In the genomic region with DNA sequence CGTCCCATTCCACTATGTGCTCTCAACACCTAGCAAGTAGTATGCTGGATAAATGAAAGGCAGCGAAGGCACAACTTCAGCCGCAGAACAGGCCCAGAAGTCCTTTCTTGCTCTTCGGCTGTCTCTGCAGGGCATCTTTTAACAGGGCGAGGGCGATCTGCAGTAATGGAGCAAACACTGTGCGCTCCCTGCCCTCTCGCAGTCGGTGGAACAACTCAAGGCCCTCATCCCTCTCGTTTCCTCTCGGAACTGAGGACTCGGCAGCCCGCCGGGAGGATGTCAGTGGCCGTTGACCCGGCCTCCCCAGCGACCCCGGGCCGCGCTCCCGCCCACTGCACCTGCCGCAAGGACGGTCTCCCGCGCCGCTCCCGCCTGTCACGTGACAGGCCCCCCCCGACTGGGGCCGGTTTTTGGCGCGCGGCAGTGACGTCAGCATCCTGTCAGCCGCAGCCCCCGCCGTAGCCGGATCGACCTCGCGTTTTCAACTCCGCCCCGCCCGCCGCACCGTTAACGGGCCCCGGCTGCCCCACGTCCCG, we compare ENCODE assay signal across 1 cellular context.
TF ChIP-seq lines count a peak whose summit lies in the region.

No MANE protein-coding gene starts in this region.

TF ChIP-seq in HepG2, 621 proteins besides CTCF, POLR2A, EP300 and RAD21 (continued from another document and continues in another):
- TF ChIP-seq ZNF572 (CRISPR knock-in tag; IDR thresholded peaks at IDR 0.05), result no peak
- peak; percentile 78 for TF ChIP-seq IKZF4 (CRISPR knock-in tag; IDR thresholded peaks at IDR 0.05; ENCODE audit: borderline replicate concordance, low read depth, not compliant biosample characterization)
- no peak for TF ChIP-seq STAT5B (CRISPR knock-in tag; IDR thresholded peaks at IDR 0.05)
- TF ChIP-seq ZNF205 (CRISPR knock-in tag; IDR thresholded peaks at IDR 0.05), result no peak; the same call in 1 of the 2 replicates
- TF ChIP-seq ZNF766 (CRISPR knock-in tag; IDR thresholded peaks at IDR 0.05; ENCODE audit: borderline replicate concordance), result no peak
- no peak for TF ChIP-seq MZF1 (CRISPR knock-in tag; IDR thresholded peaks at IDR 0.05; ENCODE audit: borderline replicate concordance)
- no peak for TF ChIP-seq ZFP82 (CRISPR knock-in tag; IDR thresholded peaks at IDR 0.05; ENCODE audit: borderline replicate concordance)
- TF ChIP-seq, protein P1, sequence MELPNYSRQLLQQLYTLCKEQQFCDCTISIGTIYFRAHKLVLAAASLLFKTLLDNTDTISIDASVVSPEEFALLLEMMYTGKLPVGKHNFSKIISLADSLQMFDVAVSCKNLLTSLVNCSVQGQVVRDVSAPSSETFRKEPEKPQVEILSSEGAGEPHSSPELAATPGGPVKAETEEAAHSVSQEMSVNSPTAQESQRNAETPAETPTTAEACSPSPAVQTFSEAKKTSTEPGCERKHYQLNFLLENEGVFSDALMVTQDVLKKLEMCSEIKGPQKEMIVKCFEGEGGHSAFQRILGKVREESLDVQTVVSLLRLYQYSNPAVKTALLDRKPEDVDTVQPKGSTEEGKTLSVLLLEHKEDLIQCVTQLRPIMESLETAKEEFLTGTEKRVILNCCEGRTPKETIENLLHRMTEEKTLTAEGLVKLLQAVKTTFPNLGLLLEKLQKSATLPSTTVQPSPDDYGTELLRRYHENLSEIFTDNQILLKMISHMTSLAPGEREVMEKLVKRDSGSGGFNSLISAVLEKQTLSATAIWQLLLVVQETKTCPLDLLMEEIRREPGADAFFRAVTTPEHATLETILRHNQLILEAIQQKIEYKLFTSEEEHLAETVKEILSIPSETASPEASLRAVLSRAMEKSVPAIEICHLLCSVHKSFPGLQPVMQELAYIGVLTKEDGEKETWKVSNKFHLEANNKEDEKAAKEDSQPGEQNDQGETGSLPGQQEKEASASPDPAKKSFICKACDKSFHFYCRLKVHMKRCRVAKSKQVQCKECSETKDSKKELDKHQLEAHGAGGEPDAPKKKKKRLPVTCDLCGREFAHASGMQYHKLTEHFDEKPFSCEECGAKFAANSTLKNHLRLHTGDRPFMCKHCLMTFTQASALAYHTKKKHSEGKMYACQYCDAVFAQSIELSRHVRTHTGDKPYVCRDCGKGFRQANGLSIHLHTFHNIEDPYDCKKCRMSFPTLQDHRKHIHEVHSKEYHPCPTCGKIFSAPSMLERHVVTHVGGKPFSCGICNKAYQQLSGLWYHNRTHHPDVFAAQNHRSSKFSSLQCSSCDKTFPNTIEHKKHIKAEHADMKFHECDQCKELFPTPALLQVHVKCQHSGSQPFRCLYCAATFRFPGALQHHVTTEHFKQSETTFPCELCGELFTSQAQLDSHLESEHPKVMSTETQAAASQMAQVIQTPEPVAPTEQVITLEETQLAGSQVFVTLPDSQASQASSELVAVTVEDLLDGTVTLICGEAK (IDR thresholded peaks at IDR 0.05), result no peak
- TF ChIP-seq, protein P1 (CRISPR knock-in tag; IDR thresholded peaks at IDR 0.05), result peak; percentile 77
- TF ChIP-seq TMF1 (CRISPR knock-in tag; IDR thresholded peaks at IDR 0.05; ENCODE audit: low read depth), result 0 out of 2 replicates have a peak, but pooled peaks have one; percentile 42
- TF ChIP-seq ZNF20 (CRISPR knock-in tag; IDR thresholded peaks at IDR 0.05), result no peak
- 0 out of 2 replicates have a peak, but pooled peaks have one; percentile 47 for TF ChIP-seq ZNF563 (CRISPR knock-in tag; IDR thresholded peaks at IDR 0.05)
- no peak for TF ChIP-seq NFRKB (IDR thresholded peaks at IDR 0.05)
- TF ChIP-seq PTBP1 (IDR thresholded peaks at IDR 0.05; ENCODE audit: low read depth, low read length, poor library complexity, severe bottlenecking), result no peak
- peak; percentile 97 for TF ChIP-seq RAD51 (IDR thresholded peaks at IDR 0.05; ENCODE audit: borderline replicate concordance)
- TF ChIP-seq ZNF350 (CRISPR knock-in tag; IDR thresholded peaks at IDR 0.05; ENCODE audit: borderline replicate concordance, low read depth), result peak; percentile 85
- no peak for TF ChIP-seq KAT2B (IDR thresholded peaks at IDR 0.05; ENCODE audit: borderline replicate concordance, low read depth, low read length)
- no peak for TF ChIP-seq ZNF326 (CRISPR knock-in tag; IDR thresholded peaks at IDR 0.05; ENCODE audit: borderline replicate concordance)
- TF ChIP-seq ZNF776 (CRISPR knock-in tag; IDR thresholded peaks at IDR 0.05), result peak; percentile 80; the same call in 1 of the 2 replicates
- TF ChIP-seq ZNF574 (CRISPR knock-in tag; IDR thresholded peaks at IDR 0.05), result peak; percentile 84
- TF ChIP-seq ZKSCAN5 (CRISPR knock-in tag; IDR thresholded peaks at IDR 0.05), result no peak
- TF ChIP-seq PLRG1 (conservative IDR thresholded peaks at IDR 0.05), result no peak
- TF ChIP-seq SMARCC2 (IDR thresholded peaks at IDR 0.05), result no peak
- peak; percentile 60 for TF ChIP-seq HNF4A (CRISPR knock-in tag; IDR thresholded peaks at IDR 0.05)
- peak; percentile 90 for TF ChIP-seq SMAD1 (CRISPR knock-in tag; IDR thresholded peaks at IDR 0.05; ENCODE audit: borderline replicate concordance, low read depth)
- 0 out of 2 replicates have a peak, but pooled peaks have one; percentile 63 for TF ChIP-seq ZSCAN12 (CRISPR knock-in tag; IDR thresholded peaks at IDR 0.05)
- TF ChIP-seq ZNF18 (CRISPR knock-in tag; IDR thresholded peaks at IDR 0.05; ENCODE audit: insufficient replicate concordance), result peak; percentile 62
- 0 out of 2 replicates have a peak, but pooled peaks have one; percentile 48 for TF ChIP-seq ZNF577 (CRISPR knock-in tag; IDR thresholded peaks at IDR 0.05; ENCODE audit: borderline replicate concordance, low read depth)
- peak; percentile 35; the same call in 1 of the 2 replicates for TF ChIP-seq PRMT3 (CRISPR knock-in tag; IDR thresholded peaks at IDR 0.05; ENCODE audit: borderline replicate concordance, low read depth)
- TF ChIP-seq ZFP90 (CRISPR knock-in tag; IDR thresholded peaks at IDR 0.05; ENCODE audit: borderline replicate concordance), result peak; percentile 68; the same call in 1 of the 2 replicates
- no peak; the same call in 1 of the 2 replicates for TF ChIP-seq NAIF1 (CRISPR knock-in tag; IDR thresholded peaks at IDR 0.05; ENCODE audit: borderline replicate concordance)
- TF ChIP-seq, protein P2, sequence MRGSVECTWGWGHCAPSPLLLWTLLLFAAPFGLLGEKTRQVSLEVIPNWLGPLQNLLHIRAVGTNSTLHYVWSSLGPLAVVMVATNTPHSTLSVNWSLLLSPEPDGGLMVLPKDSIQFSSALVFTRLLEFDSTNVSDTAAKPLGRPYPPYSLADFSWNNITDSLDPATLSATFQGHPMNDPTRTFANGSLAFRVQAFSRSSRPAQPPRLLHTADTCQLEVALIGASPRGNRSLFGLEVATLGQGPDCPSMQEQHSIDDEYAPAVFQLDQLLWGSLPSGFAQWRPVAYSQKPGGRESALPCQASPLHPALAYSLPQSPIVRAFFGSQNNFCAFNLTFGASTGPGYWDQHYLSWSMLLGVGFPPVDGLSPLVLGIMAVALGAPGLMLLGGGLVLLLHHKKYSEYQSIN (CRISPR knock-in tag; IDR thresholded peaks at IDR 0.05; ENCODE audit: borderline replicate concordance), result no peak
- peak; percentile 63; the same call in 1 of the 2 replicates for TF ChIP-seq HCFC1 (IDR thresholded peaks at IDR 0.05; ENCODE audit: low read depth, low read length)
- no peak for TF ChIP-seq NFATC3 (CRISPR knock-in tag; IDR thresholded peaks at IDR 0.05)
- TF ChIP-seq, protein P3, sequence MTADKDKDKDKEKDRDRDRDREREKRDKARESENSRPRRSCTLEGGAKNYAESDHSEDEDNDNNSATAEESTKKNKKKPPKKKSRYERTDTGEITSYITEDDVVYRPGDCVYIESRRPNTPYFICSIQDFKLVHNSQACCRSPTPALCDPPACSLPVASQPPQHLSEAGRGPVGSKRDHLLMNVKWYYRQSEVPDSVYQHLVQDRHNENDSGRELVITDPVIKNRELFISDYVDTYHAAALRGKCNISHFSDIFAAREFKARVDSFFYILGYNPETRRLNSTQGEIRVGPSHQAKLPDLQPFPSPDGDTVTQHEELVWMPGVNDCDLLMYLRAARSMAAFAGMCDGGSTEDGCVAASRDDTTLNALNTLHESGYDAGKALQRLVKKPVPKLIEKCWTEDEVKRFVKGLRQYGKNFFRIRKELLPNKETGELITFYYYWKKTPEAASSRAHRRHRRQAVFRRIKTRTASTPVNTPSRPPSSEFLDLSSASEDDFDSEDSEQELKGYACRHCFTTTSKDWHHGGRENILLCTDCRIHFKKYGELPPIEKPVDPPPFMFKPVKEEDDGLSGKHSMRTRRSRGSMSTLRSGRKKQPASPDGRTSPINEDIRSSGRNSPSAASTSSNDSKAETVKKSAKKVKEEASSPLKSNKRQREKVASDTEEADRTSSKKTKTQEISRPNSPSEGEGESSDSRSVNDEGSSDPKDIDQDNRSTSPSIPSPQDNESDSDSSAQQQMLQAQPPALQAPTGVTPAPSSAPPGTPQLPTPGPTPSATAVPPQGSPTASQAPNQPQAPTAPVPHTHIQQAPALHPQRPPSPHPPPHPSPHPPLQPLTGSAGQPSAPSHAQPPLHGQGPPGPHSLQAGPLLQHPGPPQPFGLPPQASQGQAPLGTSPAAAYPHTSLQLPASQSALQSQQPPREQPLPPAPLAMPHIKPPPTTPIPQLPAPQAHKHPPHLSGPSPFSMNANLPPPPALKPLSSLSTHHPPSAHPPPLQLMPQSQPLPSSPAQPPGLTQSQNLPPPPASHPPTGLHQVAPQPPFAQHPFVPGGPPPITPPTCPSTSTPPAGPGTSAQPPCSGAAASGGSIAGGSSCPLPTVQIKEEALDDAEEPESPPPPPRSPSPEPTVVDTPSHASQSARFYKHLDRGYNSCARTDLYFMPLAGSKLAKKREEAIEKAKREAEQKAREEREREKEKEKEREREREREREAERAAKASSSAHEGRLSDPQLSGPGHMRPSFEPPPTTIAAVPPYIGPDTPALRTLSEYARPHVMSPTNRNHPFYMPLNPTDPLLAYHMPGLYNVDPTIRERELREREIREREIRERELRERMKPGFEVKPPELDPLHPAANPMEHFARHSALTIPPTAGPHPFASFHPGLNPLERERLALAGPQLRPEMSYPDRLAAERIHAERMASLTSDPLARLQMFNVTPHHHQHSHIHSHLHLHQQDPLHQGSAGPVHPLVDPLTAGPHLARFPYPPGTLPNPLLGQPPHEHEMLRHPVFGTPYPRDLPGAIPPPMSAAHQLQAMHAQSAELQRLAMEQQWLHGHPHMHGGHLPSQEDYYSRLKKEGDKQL (CRISPR knock-in tag; IDR thresholded peaks at IDR 0.05; ENCODE audit: low read depth), result peak; percentile 51; the same call in 1 of the 2 replicates
- TF ChIP-seq ZFY (CRISPR knock-in tag; IDR thresholded peaks at IDR 0.05), result peak; percentile 89
- TF ChIP-seq, protein P4, sequence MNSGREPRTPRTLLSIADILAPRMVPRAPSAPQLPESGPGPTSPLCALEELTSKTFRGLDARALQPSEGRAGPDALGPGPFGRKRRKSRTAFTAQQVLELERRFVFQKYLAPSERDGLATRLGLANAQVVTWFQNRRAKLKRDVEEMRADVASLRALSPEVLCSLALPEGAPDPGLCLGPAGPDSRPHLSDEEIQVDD (CRISPR knock-in tag; IDR thresholded peaks at IDR 0.05; ENCODE audit: borderline replicate concordance), result peak; percentile 44; the same call in 1 of the 2 replicates
- no peak for TF ChIP-seq ATM (IDR thresholded peaks at IDR 0.05; ENCODE audit: borderline replicate concordance)
- TF ChIP-seq TSC22D2 (CRISPR knock-in tag; IDR thresholded peaks at IDR 0.05; ENCODE audit: borderline replicate concordance), result 0 out of 2 replicates have a peak, but pooled peaks have one; percentile 32
